In genomic region chr21:26194326-26194725, GRCh38 we compare ENCODE assay signal across 18 cellular contexts.
"Had no signal": no experiment of that assay in that cellular context is flagged by ENCODE, and none has a peak within 500 bp of the region (broad histone marks: within the 10 kb centered on the region; RNA-seq: fewer than 3 reads in every experiment).

No MANE protein-coding gene starts in this region.

- H3K9me3 ChIP-seq: adrenal gland, ovary, tibial artery, uterus had no signal

- H3K27me3 ChIP-seq: adrenal gland, cardiac muscle cell, ovary, tibial artery, uterus had no signal

- DNase-seq: activated CD4-positive, alpha-beta memory T cell treated with anti-CD3 and anti-CD28 coated beads, Interleukin-2, amount 10 ng/mL, durations not matched to agents 7 days and 5 days; activated CD4-positive, alpha-beta T cell treated with anti-CD3 and anti-CD28 coated beads for 4 hours; activated effector memory CD4-positive, alpha-beta T cell treated with Interleukin-2 at 50 U/mL for 16 hours; activated naive CD4-positive, alpha-beta T cell treated with anti-CD3 and anti-CD28 coated beads, Interleukin-2, amount 50 U/mL, for 16 hours; activated T-cell treated with anti-CD3 and anti-CD28 coated beads, Interleukin-2, amount 50 U/mL, for 24 hours; adrenal gland; left cardiac atrium; midbrain; naive B cell; ovary; stimulated activated CD4-positive, alpha-beta T cell treated with anti-CD3 and anti-CD28 coated beads, Interleukin-2, amount 100 ng/mL, for 48 hours; stimulated activated naive CD4-positive, alpha-beta T cell; T-helper 17 cell; tibial artery; uterus had no signal

- H3K27ac ChIP-seq: adrenal gland, cardiac muscle cell, ovary, tibial artery, uterus had no signal

- H3K36me3 ChIP-seq: adrenal gland, cardiac muscle cell, ovary, tibial artery, uterus had no signal

- H3K4me1 ChIP-seq: adrenal gland, tibial artery, uterus had no signal

- ATAC-seq: left cardiac atrium, T-helper 17 cell, WTC11 had no signal

- H3K4me3 ChIP-seq: adrenal gland, cardiac muscle cell, lung, ovary, tibial artery, uterus had no signal
